ENCODE assay signal across 2 cellular contexts in genomic region chr1:218494000-218494399, GRCh38.
TF ChIP-seq lines count a peak whose summit lies in the region.

No MANE protein-coding gene starts in this region.

TF ChIP-seq in GM23338, 12 proteins besides CTCF, POLR2A, EP300 and RAD21 (continued from another document):
- TF ChIP-seq ZNF462 (CRISPR knock-in tag; IDR thresholded peaks at IDR 0.05) (no peak), NANOG (IDR thresholded peaks at IDR 0.05; ENCODE audit: borderline replicate concordance) (no peak), EZH2phosphoT487 (IDR thresholded peaks at IDR 0.05; ENCODE audit: unreplicated experiment) (no peak), EZH2 (IDR thresholded peaks at IDR 0.05; ENCODE audit: low read depth, unreplicated experiment) (no peak), STAT1 (IDR thresholded peaks at IDR 0.05; ENCODE audit: unreplicated experiment) (no peak), ETS1 (IDR thresholded peaks at IDR 0.05) (no peak), REST (IDR thresholded peaks at IDR 0.05; ENCODE audit: unreplicated experiment) (no peak), JUNB (IDR thresholded peaks at IDR 0.05; ENCODE audit: unreplicated experiment) (no peak)
TF ChIP-seq in GM23338: peak in this region for 0.

TF ChIP-seq in WTC11, 78 proteins besides CTCF, POLR2A, EP300 and RAD21:
- TF ChIP-seq, protein P1, sequence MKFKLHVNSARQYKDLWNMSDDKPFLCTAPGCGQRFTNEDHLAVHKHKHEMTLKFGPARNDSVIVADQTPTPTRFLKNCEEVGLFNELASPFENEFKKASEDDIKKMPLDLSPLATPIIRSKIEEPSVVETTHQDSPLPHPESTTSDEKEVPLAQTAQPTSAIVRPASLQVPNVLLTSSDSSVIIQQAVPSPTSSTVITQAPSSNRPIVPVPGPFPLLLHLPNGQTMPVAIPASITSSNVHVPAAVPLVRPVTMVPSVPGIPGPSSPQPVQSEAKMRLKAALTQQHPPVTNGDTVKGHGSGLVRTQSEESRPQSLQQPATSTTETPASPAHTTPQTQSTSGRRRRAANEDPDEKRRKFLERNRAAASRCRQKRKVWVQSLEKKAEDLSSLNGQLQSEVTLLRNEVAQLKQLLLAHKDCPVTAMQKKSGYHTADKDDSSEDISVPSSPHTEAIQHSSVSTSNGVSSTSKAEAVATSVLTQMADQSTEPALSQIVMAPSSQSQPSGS (CRISPR knock-in tag; IDR thresholded peaks at IDR 0.05; ENCODE audit: borderline replicate concordance, low read depth) = no peak
- no peak for TF ChIP-seq SMAD3 (CRISPR knock-in tag; IDR thresholded peaks at IDR 0.05; ENCODE audit: borderline replicate concordance)
- no peak for TF ChIP-seq ESRRA (CRISPR knock-in tag; IDR thresholded peaks at IDR 0.05; ENCODE audit: borderline replicate concordance)
- no peak for TF ChIP-seq ZNF263 (CRISPR knock-in tag; IDR thresholded peaks at IDR 0.05; ENCODE audit: low read depth)
- TF ChIP-seq GABPB1 (CRISPR knock-in tag; IDR thresholded peaks at IDR 0.05) = no peak
- no peak for TF ChIP-seq HMGXB4 (CRISPR knock-in tag; IDR thresholded peaks at IDR 0.05)
- no peak for TF ChIP-seq MXD4 (CRISPR knock-in tag; IDR thresholded peaks at IDR 0.05; ENCODE audit: borderline replicate concordance)
- TF ChIP-seq, protein P2, sequence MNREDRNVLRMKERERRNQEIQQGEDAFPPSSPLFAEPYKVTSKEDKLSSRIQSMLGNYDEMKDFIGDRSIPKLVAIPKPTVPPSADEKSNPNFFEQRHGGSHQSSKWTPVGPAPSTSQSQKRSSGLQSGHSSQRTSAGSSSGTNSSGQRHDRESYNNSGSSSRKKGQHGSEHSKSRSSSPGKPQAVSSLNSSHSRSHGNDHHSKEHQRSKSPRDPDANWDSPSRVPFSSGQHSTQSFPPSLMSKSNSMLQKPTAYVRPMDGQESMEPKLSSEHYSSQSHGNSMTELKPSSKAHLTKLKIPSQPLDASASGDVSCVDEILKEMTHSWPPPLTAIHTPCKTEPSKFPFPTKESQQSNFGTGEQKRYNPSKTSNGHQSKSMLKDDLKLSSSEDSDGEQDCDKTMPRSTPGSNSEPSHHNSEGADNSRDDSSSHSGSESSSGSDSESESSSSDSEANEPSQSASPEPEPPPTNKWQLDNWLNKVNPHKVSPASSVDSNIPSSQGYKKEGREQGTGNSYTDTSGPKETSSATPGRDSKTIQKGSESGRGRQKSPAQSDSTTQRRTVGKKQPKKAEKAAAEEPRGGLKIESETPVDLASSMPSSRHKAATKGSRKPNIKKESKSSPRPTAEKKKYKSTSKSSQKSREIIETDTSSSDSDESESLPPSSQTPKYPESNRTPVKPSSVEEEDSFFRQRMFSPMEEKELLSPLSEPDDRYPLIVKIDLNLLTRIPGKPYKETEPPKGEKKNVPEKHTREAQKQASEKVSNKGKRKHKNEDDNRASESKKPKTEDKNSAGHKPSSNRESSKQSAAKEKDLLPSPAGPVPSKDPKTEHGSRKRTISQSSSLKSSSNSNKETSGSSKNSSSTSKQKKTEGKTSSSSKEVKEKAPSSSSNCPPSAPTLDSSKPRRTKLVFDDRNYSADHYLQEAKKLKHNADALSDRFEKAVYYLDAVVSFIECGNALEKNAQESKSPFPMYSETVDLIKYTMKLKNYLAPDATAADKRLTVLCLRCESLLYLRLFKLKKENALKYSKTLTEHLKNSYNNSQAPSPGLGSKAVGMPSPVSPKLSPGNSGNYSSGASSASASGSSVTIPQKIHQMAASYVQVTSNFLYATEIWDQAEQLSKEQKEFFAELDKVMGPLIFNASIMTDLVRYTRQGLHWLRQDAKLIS (CRISPR knock-in tag; IDR thresholded peaks at IDR 0.05; ENCODE audit: borderline replicate concordance) = no peak
- TF ChIP-seq GRHL2 (CRISPR knock-in tag; IDR thresholded peaks at IDR 0.05; ENCODE audit: insufficient replicate concordance, severe bottlenecking) = no peak
- no peak for TF ChIP-seq HMGA2 (CRISPR knock-in tag; IDR thresholded peaks at IDR 0.05)
- no peak for TF ChIP-seq ZNF512 (CRISPR knock-in tag; IDR thresholded peaks at IDR 0.05; ENCODE audit: borderline replicate concordance)
- TF ChIP-seq ZNF416 (CRISPR knock-in tag; IDR thresholded peaks at IDR 0.05) = no peak
- no peak for TF ChIP-seq NR1H2 (CRISPR knock-in tag; IDR thresholded peaks at IDR 0.05)
- TF ChIP-seq ZBTB21 (CRISPR knock-in tag; IDR thresholded peaks at IDR 0.05; ENCODE audit: borderline replicate concordance) = no peak
- TF ChIP-seq, protein P3, sequence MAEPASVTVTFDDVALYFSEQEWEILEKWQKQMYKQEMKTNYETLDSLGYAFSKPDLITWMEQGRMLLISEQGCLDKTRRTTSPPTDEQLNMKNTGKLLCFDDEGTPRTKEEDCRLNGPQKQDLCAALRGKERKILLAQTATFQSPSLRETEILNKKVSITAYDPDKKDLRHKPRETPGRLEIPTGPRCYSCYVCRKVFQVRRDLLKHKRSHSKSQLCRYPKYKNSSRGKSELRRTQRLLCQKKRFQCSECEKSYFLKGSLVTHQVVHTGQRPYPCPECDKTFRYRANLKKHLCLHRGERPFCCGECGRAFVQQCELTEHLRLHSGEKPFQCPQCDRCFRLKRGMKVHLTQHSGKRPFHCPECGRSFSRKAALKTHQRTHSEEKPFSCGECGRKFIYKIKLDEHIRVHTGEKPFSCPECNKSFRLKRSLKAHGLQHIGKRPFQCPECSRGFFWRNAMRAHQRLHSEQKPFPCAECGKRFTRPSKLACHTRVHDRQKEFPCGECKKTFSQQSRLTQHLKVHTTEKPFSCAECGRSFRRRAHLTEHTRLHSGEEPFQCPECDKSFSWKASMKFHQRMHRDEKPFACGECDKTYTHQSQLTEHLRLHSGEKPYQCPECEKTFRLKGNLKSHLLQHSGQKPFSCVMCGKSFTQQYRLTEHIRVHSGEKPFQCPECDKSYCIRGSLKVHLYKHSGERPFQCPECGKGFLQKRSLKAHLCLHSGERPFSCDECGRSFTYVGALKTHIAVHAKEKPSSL (CRISPR knock-in tag; conservative IDR thresholded peaks at IDR 0.05) = no peak
